In the genomic region with DNA sequence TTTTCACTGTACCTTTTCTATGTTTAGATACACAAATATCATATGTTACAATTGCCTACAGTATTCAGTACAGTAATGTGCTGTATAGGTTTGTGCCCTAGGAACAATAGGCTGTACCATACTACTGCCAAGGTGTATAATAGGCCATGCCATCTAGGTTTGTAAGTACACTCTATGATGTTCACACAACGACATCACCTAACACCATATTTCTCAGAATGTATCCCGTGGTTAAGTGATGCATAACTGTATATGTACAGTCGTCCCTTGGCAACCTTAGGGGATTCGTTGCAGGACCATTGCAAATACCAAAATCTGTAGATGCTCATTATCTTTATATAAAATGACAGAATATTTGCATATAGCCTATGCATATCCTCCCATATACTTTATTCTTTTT, we compare ENCODE assay signal across 18 cellular contexts. TPM values are rescaled to one million over a fixed set of nuclear protein-coding genes. Genes with fewer than 3 reads are reported as not detected.
"Had no signal": no experiment of that assay in that cellular context is flagged by ENCODE, and none has a peak within 500 bp of the region (broad histone marks: within the 10 kb centered on the region; RNA-seq: fewer than 3 reads in every experiment).

No MANE protein-coding gene starts in this region.

- ATAC-seq: gastrocnemius medialis had no signal

- H3K9me3 Mint-ChIP-seq: dendritic cell treated with granulocyte-macrophage colony-stimulating factor and Interleukin-4, amounts not matched to agents 40 ng/mL and 50 ng/mL, for 4 days; endodermal cell; naive thymus-derived CD8-positive, alpha-beta T cell; nephron progenitor cell; stimulated activated memory B cell treated with anti-CD40 and anti-IgM and Interleukin-4, amounts not matched to agents 10 μg/mL and 1 μg/mL and 100 μg/mL, for 72 hours; stimulated activated naive CD8-positive, alpha-beta T cell treated with anti-CD3 and anti-CD28 coated beads, Interleukin-15, Interleukin-2, amounts not matched to agents 100 ng/mL and 50 ng/mL, for 24 hours had no signal

- H3K27ac Mint-ChIP-seq: dendritic cell treated with granulocyte-macrophage colony-stimulating factor and Interleukin-4, amounts not matched to agents 40 ng/mL and 50 ng/mL, for 4 days; endodermal cell; naive thymus-derived CD8-positive, alpha-beta T cell; stimulated activated memory B cell treated with anti-CD40 and anti-IgM and Interleukin-4, amounts not matched to agents 10 μg/mL and 1 μg/mL and 100 μg/mL, for 72 hours; stimulated activated naive CD8-positive, alpha-beta T cell treated with anti-CD3 and anti-CD28 coated beads, Interleukin-15, Interleukin-2, amounts not matched to agents 100 ng/mL and 50 ng/mL, for 24 hours had no signal

- DNase-seq: effector CD8-positive, alpha-beta T cell; gastrocnemius medialis; left ventricle myocardium superior; ovary; psoas muscle; sigmoid colon; uterus had no signal

- H3K36me3 Mint-ChIP-seq: naive thymus-derived CD8-positive, alpha-beta T cell; stimulated activated memory B cell treated with anti-CD40 and anti-IgM and Interleukin-4, amounts not matched to agents 10 μg/mL and 1 μg/mL and 100 μg/mL, for 72 hours had no signal

- H3K4me3 Mint-ChIP-seq: dendritic cell treated with granulocyte-macrophage colony-stimulating factor and Interleukin-4, amounts not matched to agents 40 ng/mL and 50 ng/mL, for 4 days; endodermal cell; naive thymus-derived CD8-positive, alpha-beta T cell; nephron progenitor cell; stimulated activated memory B cell treated with anti-CD40 and anti-IgM and Interleukin-4, amounts not matched to agents 10 μg/mL and 1 μg/mL and 100 μg/mL, for 72 hours; stimulated activated naive CD8-positive, alpha-beta T cell treated with anti-CD3 and anti-CD28 coated beads, Interleukin-15, Interleukin-2, amounts not matched to agents 100 ng/mL and 50 ng/mL, for 24 hours had no signal

RNA-seq across cellular contexts. Expression of a gene that starts 34.4 kb away (rescaled TPM):
- total RNA-seq: glomerular endothelial cell, left ventricle myocardium superior, mesenteric fat pad, myocyte, psoas muscle, right cardiac atrium, sigmoid colon, skeletal muscle tissue had no signal
